In the genomic region with DNA sequence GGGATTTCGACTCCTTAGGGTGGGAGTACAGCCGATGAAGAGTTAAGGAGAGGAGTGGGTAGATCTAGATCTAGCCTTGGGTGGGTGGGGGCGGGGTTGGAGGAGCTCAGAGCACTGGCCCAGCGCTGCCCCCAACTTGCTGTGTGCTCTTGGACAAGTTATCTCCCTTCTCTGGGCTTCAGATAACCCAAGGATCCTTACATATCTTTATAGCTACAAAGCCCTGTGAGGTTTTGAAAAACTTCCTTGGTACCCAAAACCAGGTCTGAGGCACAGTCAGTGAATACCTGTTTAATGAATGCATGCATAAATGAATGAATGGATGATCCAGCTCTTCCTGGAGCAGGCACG, we compare ENCODE assay signal across 8 cellular contexts. TPM values are rescaled to one million over a fixed set of nuclear protein-coding genes. Genes with fewer than 3 reads are reported as not detected.
DNase-seq lines count a peak whose midpoint lies in the region; TF ChIP-seq lines count a peak whose summit lies in the region.

No MANE protein-coding gene starts in this region.

- intact Hi-C loops in dendritic cell treated with granulocyte-macrophage colony-stimulating factor and Interleukin-4, amounts not matched to agents 40 ng/mL and 50 ng/mL, for 4 days (cut with micrococcal nuclease) = no loop called here

- peak overlapping the region; percentile 93; the same call in 1 of the 2 replicates for H2AFZ ChIP-seq in Karpas-422 (ENCODE audit: low read length)

- no peaks in the 10 kb centered on the region for H3K27me3 Mint-ChIP-seq in dendritic cell treated with granulocyte-macrophage colony-stimulating factor and Interleukin-4, amounts not matched to agents 40 ng/mL and 50 ng/mL, for 4 days
- no peaks in the 10 kb centered on the region for H3K27me3 Mint-ChIP-seq in nephron progenitor cell (ENCODE audit: low read depth, poor library complexity)

- H3K36me3 Mint-ChIP-seq in dendritic cell treated with granulocyte-macrophage colony-stimulating factor and Interleukin-4, amounts not matched to agents 40 ng/mL and 50 ng/mL, for 4 days (ENCODE audit: low read depth) = peaks cover 6% of the 10 kb centered on the region
- H3K36me3 Mint-ChIP-seq in nephron progenitor cell (ENCODE audit: low read depth) = peaks cover 5% of the 10 kb centered on the region

- peak overlapping the region; percentile 71 for H3K4me3 ChIP-seq in BLaER1
- H3K4me3 ChIP-seq in Karpas-422 (ENCODE audit: low read length) = peak overlapping the region; percentile 67
- no peak overlapping the region for H3K4me3 ChIP-seq in BE2C (ENCODE audit: low read depth, low read length)

- H3K27ac ChIP-seq in BLaER1 = peak overlapping the region; percentile 97
- no peak overlapping the region for H3K27ac ChIP-seq in Karpas-422 (ENCODE audit: low read length)

- H3K4me2 ChIP-seq in BLaER1 (peak overlapping the region; percentile 97), Karpas-422 (ENCODE audit: low read depth, low read length, poor library complexity, severe bottlenecking) (peak overlapping the region; percentile 82)

- DNase-seq in Karpas-422 (no peak), nephron progenitor cell (no peak), UCSD-AML1 (lab: John Stamatoyannopoulos, UW; ENCODE audit: unreplicated experiment) (no peak), DMS79 treated with DMSO at 0.1 percent for 48 hours (lab: John Stamatoyannopoulos, UW) (no peak), kidney glomerular epithelial cell (lab: John Stamatoyannopoulos, UW) (no peak), BE2C (no peak)

- H3K27me3 ChIP-seq in BLaER1 (no peaks in the 10 kb centered on the region), Karpas-422 (ENCODE audit: low read length) (no peaks in the 10 kb centered on the region), BE2C (no peaks in the 10 kb centered on the region)

- H3K9me3 Mint-ChIP-seq in dendritic cell treated with granulocyte-macrophage colony-stimulating factor and Interleukin-4, amounts not matched to agents 40 ng/mL and 50 ng/mL, for 4 days = no peaks in the 10 kb centered on the region
- H3K9me3 Mint-ChIP-seq in nephron progenitor cell = no peaks in the 10 kb centered on the region

- peak overlapping the region; percentile 78 for H3K27ac Mint-ChIP-seq in dendritic cell treated with granulocyte-macrophage colony-stimulating factor and Interleukin-4, amounts not matched to agents 40 ng/mL and 50 ng/mL, for 4 days
- no peak overlapping the region for H3K27ac Mint-ChIP-seq in nephron progenitor cell

- no peaks in the 10 kb centered on the region for H3K9me2 ChIP-seq in Karpas-422 (replicated peaks; ENCODE audit: insufficient read depth, low read length)

- peaks cover 8% of the 10 kb centered on the region for H3K9me3 ChIP-seq in BLaER1
- H3K9me3 ChIP-seq in Karpas-422 (ENCODE audit: low read length) = no peaks in the 10 kb centered on the region
- H3K9me3 ChIP-seq in BE2C = 0 out of 2 replicates have a peak, but pooled peaks cover 4% of the 10 kb centered on the region

- H4K20me1 ChIP-seq in BLaER1 = peaks cover 34% of the 10 kb centered on the region
- H4K20me1 ChIP-seq in Karpas-422 (ENCODE audit: insufficient read depth, low read depth, low read length) = peaks cover 30% of the 10 kb centered on the region

- peaks cover 31% of the 10 kb centered on the region for H3K4me1 Mint-ChIP-seq in dendritic cell treated with granulocyte-macrophage colony-stimulating factor and Interleukin-4, amounts not matched to agents 40 ng/mL and 50 ng/mL, for 4 days (ENCODE audit: low read depth)
- H3K4me1 Mint-ChIP-seq in nephron progenitor cell = peaks cover 57% of the 10 kb centered on the region

- no peak for TF ChIP-seq CTCF in nephron progenitor cell (IDR thresholded peaks at IDR 0.05)
- TF ChIP-seq CTCF in BE2C (IDR thresholded peaks at IDR 0.05; ENCODE audit: low read depth, low read length) = no peak

- H3K4me3 Mint-ChIP-seq in dendritic cell treated with granulocyte-macrophage colony-stimulating factor and Interleukin-4, amounts not matched to agents 40 ng/mL and 50 ng/mL, for 4 days = peak overlapping the region; percentile 70
- H3K4me3 Mint-ChIP-seq in nephron progenitor cell = peak overlapping the region; percentile 81

- H3K79me2 ChIP-seq in Karpas-422 (ENCODE audit: low read length) = peaks cover 33% of the 10 kb centered on the region

- H3K36me3 ChIP-seq in BLaER1 (peaks cover 8% of the 10 kb centered on the region), Karpas-422 (ENCODE audit: insufficient read depth, low read length) (peaks cover 12% of the 10 kb centered on the region), BE2C (peaks cover 18% of the 10 kb centered on the region)

- peak overlapping the region; percentile 93; the same call in 1 of the 2 replicates for H3K9ac ChIP-seq in BLaER1
- peak overlapping the region; percentile 81 for H3K9ac ChIP-seq in Karpas-422 (ENCODE audit: low read length)

- peaks cover 69% of the 10 kb centered on the region for H3K4me1 ChIP-seq in BLaER1
- H3K4me1 ChIP-seq in Karpas-422 (ENCODE audit: low read length) = peaks cover 33% of the 10 kb centered on the region
- peaks cover 9% of the 10 kb centered on the region for H3K4me1 ChIP-seq in BE2C

RNA-seq across cellular contexts. Expression of gene ODC1, which starts 1.3 kb away (rescaled TPM):
- total RNA-seq in Karpas-422 (2014; rRNA removed; shearing (Covaris generic); ENCODE audit: low replicate concordance) = 247 and 289 TPM in 2 replicates
- polyA plus RNA-seq in BE2C (2012; ENCODE audit: insufficient read depth, insufficient read length, low read depth) = 216 TPM
